2 cellular contexts compared by ENCODE assay signal in the genomic region with DNA sequence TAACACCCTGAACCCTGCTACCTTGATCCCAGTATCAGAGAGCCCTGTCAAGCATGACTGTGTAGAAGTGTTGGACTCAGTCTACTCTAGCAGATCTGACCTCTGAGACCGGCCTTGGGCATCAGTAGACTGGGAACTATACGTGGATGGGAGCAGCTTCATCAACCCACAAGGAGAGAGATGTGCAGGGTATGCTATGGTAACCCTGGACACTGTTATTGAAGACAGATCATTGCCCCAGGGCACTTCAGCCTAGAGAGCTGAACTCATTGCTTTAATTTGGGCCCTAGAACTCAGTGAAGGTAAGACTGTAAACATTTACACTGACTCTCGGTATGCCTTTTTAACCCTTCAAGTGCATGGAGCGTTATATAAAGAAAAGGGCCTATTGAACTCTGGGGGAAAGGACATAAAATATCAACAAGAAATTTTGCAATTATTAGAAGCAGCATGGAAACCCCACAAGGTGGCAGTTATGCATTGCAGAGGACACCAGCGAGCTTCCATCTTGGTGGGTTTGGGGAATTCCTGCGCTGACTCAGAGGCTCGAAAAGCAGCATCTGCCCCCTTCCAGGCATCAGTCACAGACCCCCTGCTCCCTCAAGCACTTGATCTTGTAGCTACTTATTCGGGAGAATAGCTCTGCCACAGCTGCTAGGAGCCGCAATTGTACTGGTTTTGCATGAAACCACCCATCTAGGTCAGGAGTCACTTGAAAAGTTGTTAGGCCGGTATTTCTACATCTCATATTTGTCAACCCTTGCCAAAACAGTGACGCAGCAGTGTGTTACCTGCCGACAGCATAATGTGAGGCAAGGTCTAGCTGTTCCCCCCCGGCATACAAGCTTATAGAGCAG.
TF ChIP-seq lines count a peak whose summit lies in the region.

No MANE protein-coding gene starts in this region.

TF ChIP-seq in H1, 55 proteins besides CTCF, POLR2A, EP300 and RAD21:
- TF ChIP-seq SP1 (IDR thresholded peaks at IDR 0.05; ENCODE audit: low read depth, low read length), result peak; percentile 43; the same call in 1 of the 2 replicates
- 0 out of 2 replicates have a peak, but pooled peaks have one; percentile 34 for TF ChIP-seq BACH1 (IDR thresholded peaks at IDR 0.05; ENCODE audit: low read length)
TF ChIP-seq in H1: peak in this region for 2; not testable (repeated sequence) for 53.

TF ChIP-seq in HepG2, 621 proteins besides CTCF, POLR2A, EP300 and RAD21:
- peak; percentile 20; the same call in 1 of the 2 replicates for TF ChIP-seq STAG1 (CRISPR knock-in tag; IDR thresholded peaks at IDR 0.05)
- peak; percentile 68; the same call in 1 of the 2 replicates for TF ChIP-seq ZNF652 (CRISPR knock-in tag; IDR thresholded peaks at IDR 0.05; ENCODE audit: borderline replicate concordance, low read depth)
TF ChIP-seq in HepG2: peak in this region for 2; not testable (repeated sequence) for 619.
